Comparison of ENCODE assay signal across 13 cellular contexts in genomic region chr1:71834570-71835441, GRCh38.
DNase-seq lines count a peak whose midpoint lies in the region; ATAC-seq and TF ChIP-seq lines count a peak whose summit lies in the region.
"Had no signal": no experiment of that assay in that cellular context is flagged by ENCODE, and none has a peak within 500 bp of the region (broad histone marks: within the 10 kb centered on the region; RNA-seq: fewer than 3 reads in every experiment).

No MANE protein-coding gene starts in this region.

- H3K9me2 ChIP-seq in GM23338 (ENCODE audit: insufficient read depth), result no peaks in the 10 kb centered on the region

- no peaks in the 10 kb centered on the region for H3K79me2 ChIP-seq in GM23338 (replicated peaks; ENCODE audit: insufficient read depth)
- no peaks in the 10 kb centered on the region for H3K79me2 ChIP-seq in OCI-LY3 (ENCODE audit: low read length)

- peak overlapping the region; percentile 24; the same call in 1 of the 2 replicates for H3K27ac Mint-ChIP-seq in GM23338
- no peak overlapping the region for H3K27ac Mint-ChIP-seq in stimulated activated naive B cell treated with anti-CD40 and anti-IgM and Interleukin-4, amounts not matched to agents 10 μg/mL and 1 μg/mL and 100 μg/mL, for 72 hours
- H3K27ac Mint-ChIP-seq: CD4-positive, CD25-positive, alpha-beta regulatory T cell had no signal

- H3K27me3 Mint-ChIP-seq in GM23338 (ENCODE audit: insufficient read depth, low read depth, poor library complexity), result no peaks in the 10 kb centered on the region
- H3K27me3 Mint-ChIP-seq in stimulated activated naive B cell treated with anti-CD40 and anti-IgM and Interleukin-4, amounts not matched to agents 10 μg/mL and 1 μg/mL and 100 μg/mL, for 72 hours, result no peaks in the 10 kb centered on the region
- H3K27me3 Mint-ChIP-seq: CD4-positive, CD25-positive, alpha-beta regulatory T cell had no signal

- H3K36me3 ChIP-seq in GM23338 (ENCODE audit: insufficient read depth) (no peaks in the 10 kb centered on the region), OCI-LY3 (replicated peaks; ENCODE audit: low read depth, low read length) (no peaks in the 10 kb centered on the region), left ventricle myocardium inferior (no peaks in the 10 kb centered on the region)

- H3K9ac ChIP-seq in OCI-LY3 (ENCODE audit: low read length), result no peak overlapping the region

- no peak for TF ChIP-seq CTCF in GM23338 (conservative IDR thresholded peaks at IDR 0.05; ENCODE audit: low read depth in 2 of 2)
- TF ChIP-seq CTCF in OCI-LY3 (IDR thresholded peaks at IDR 0.05; ENCODE audit: low read depth, low read length), result no peak
- no peak for TF ChIP-seq CTCF in left ventricle myocardium inferior (IDR thresholded peaks at IDR 0.05; ENCODE audit: borderline replicate concordance)

- no peak overlapping the region for H3K27ac ChIP-seq in GM23338 (ENCODE audit: low read depth)
- peak overlapping the region; percentile 31 for H3K27ac ChIP-seq in OCI-LY3 (ENCODE audit: low read length)
- peak overlapping the region; percentile 54 for H3K27ac ChIP-seq in left ventricle myocardium inferior (replicated peaks)
- H3K27ac ChIP-seq: SK-N-MC had no signal

- H3K9me3 Mint-ChIP-seq in GM23338, result no peaks in the 10 kb centered on the region
- no peaks in the 10 kb centered on the region for H3K9me3 Mint-ChIP-seq in stimulated activated naive B cell treated with anti-CD40 and anti-IgM and Interleukin-4, amounts not matched to agents 10 μg/mL and 1 μg/mL and 100 μg/mL, for 72 hours

- H2AFZ ChIP-seq in GM23338 (no peak overlapping the region), OCI-LY3 (ENCODE audit: low read depth, low read length) (no peak overlapping the region)

- DNase-seq in GM23338 (ENCODE audit: low spot score) (no peak), left ventricle myocardium inferior (no peak), NCI-H345 treated with DMSO at 0.1 percent for 48 hours (lab: John Stamatoyannopoulos, UW; ENCODE audit: unreplicated experiment) (no peak)
- DNase-seq in stimulated activated naive B cell treated with anti-CD40 and anti-IgM and Interleukin-4, amounts not matched to agents 10 μg/mL and 1 μg/mL and 100 μg/mL, for 72 hours, result no peak
- DNase-seq: activated CD4-positive, alpha-beta T cell treated with anti-CD3 and anti-CD28 coated beads for 1 hour; CD4-positive, CD25-positive, alpha-beta regulatory T cell; HCEC 1CT; Kasumi-1 had no signal

- peaks cover 31% of the 10 kb centered on the region for H3K4me1 ChIP-seq in GM23338 (ENCODE audit: insufficient read depth)
- peaks cover 26% of the 10 kb centered on the region for H3K4me1 ChIP-seq in OCI-LY3 (ENCODE audit: low read length)
- H3K4me1 ChIP-seq in left ventricle myocardium inferior, result peaks cover 31% of the 10 kb centered on the region

- H3K4me3 Mint-ChIP-seq in GM23338, result no peak overlapping the region
- no peak overlapping the region for H3K4me3 Mint-ChIP-seq in stimulated activated naive B cell treated with anti-CD40 and anti-IgM and Interleukin-4, amounts not matched to agents 10 μg/mL and 1 μg/mL and 100 μg/mL, for 72 hours
- H3K4me3 Mint-ChIP-seq: CD4-positive, CD25-positive, alpha-beta regulatory T cell had no signal

- H3K4me2 ChIP-seq in GM23338 (no peak overlapping the region), OCI-LY3 (ENCODE audit: low read length) (peak overlapping the region; percentile 29)

- H3K4me1 Mint-ChIP-seq in GM23338, result peaks cover 34% of the 10 kb centered on the region
- H3K4me1 Mint-ChIP-seq in stimulated activated naive B cell treated with anti-CD40 and anti-IgM and Interleukin-4, amounts not matched to agents 10 μg/mL and 1 μg/mL and 100 μg/mL, for 72 hours, result peaks cover 2 to 9% of the 10 kb centered on the region in 2 donors
- H3K4me1 Mint-ChIP-seq: CD4-positive, CD25-positive, alpha-beta regulatory T cell had no signal

- H3K36me3 Mint-ChIP-seq in GM23338 (ENCODE audit: low read depth), result no peaks in the 10 kb centered on the region
- no peaks in the 10 kb centered on the region for H3K36me3 Mint-ChIP-seq in stimulated activated naive B cell treated with anti-CD40 and anti-IgM and Interleukin-4, amounts not matched to agents 10 μg/mL and 1 μg/mL and 100 μg/mL, for 72 hours
- H3K36me3 Mint-ChIP-seq: CD4-positive, CD25-positive, alpha-beta regulatory T cell had no signal

- H3K9me3 ChIP-seq in OCI-LY3 (ENCODE audit: insufficient read depth, low read length) (no peaks in the 10 kb centered on the region), left ventricle myocardium inferior (replicated peaks) (no peaks in the 10 kb centered on the region)

- H4K20me1 ChIP-seq in GM23338 (replicated peaks; ENCODE audit: insufficient read depth), result no peaks in the 10 kb centered on the region
- no peaks in the 10 kb centered on the region for H4K20me1 ChIP-seq in OCI-LY3 (ENCODE audit: insufficient read depth, low read length)

- intact Hi-C loops in left ventricle myocardium inferior (cut with micrococcal nuclease), result no loop called here

- H3K4me3 ChIP-seq in GM23338, result no peak overlapping the region
- H3K4me3 ChIP-seq in OCI-LY3 (ENCODE audit: low read length), result no peak overlapping the region
- H3K4me3 ChIP-seq in left ventricle myocardium inferior, result no peak overlapping the region
- H3K4me3 ChIP-seq: SK-N-MC had no signal

- peak; percentile 3 for ATAC-seq in GM18517 (IDR thresholded peaks at IDR 0.05; ENCODE audit: unreplicated experiment)
- ATAC-seq in GM23338, result no peak
- no peak for ATAC-seq in HG03439 (IDR thresholded peaks at IDR 0.05; ENCODE audit: unreplicated experiment)
- ATAC-seq in GM21381 (IDR thresholded peaks at IDR 0.05; ENCODE audit: unreplicated experiment), result no peak
- no peak for ATAC-seq in stimulated activated naive B cell treated with anti-CD40 and anti-IgM and Interleukin-4, amounts not matched to agents 10 μg/mL and 1 μg/mL and 100 μg/mL, for 72 hours (replicated peaks)

- H3F3A ChIP-seq in GM23338 (replicated peaks; ENCODE audit: low read depth), result no peaks in the 10 kb centered on the region

- H3K27me3 ChIP-seq in GM23338 (ENCODE audit: insufficient read depth), result no peaks in the 10 kb centered on the region
- H3K27me3 ChIP-seq in OCI-LY3 (ENCODE audit: low read depth, low read length), result no peaks in the 10 kb centered on the region
- H3K27me3 ChIP-seq in left ventricle myocardium inferior (ENCODE audit: low read depth), result no peaks in the 10 kb centered on the region

TF ChIP-seq in GM23338, 12 proteins besides CTCF, POLR2A, EP300 and RAD21:
- TF ChIP-seq STAT1 (IDR thresholded peaks at IDR 0.05; ENCODE audit: unreplicated experiment), result no peak
- TF ChIP-seq NANOG (IDR thresholded peaks at IDR 0.05; ENCODE audit: borderline replicate concordance), result no peak
- no peak for TF ChIP-seq CREB1 (CRISPR knock-in tag; IDR thresholded peaks at IDR 0.05; ENCODE audit: low read depth)
- TF ChIP-seq, protein P1, sequence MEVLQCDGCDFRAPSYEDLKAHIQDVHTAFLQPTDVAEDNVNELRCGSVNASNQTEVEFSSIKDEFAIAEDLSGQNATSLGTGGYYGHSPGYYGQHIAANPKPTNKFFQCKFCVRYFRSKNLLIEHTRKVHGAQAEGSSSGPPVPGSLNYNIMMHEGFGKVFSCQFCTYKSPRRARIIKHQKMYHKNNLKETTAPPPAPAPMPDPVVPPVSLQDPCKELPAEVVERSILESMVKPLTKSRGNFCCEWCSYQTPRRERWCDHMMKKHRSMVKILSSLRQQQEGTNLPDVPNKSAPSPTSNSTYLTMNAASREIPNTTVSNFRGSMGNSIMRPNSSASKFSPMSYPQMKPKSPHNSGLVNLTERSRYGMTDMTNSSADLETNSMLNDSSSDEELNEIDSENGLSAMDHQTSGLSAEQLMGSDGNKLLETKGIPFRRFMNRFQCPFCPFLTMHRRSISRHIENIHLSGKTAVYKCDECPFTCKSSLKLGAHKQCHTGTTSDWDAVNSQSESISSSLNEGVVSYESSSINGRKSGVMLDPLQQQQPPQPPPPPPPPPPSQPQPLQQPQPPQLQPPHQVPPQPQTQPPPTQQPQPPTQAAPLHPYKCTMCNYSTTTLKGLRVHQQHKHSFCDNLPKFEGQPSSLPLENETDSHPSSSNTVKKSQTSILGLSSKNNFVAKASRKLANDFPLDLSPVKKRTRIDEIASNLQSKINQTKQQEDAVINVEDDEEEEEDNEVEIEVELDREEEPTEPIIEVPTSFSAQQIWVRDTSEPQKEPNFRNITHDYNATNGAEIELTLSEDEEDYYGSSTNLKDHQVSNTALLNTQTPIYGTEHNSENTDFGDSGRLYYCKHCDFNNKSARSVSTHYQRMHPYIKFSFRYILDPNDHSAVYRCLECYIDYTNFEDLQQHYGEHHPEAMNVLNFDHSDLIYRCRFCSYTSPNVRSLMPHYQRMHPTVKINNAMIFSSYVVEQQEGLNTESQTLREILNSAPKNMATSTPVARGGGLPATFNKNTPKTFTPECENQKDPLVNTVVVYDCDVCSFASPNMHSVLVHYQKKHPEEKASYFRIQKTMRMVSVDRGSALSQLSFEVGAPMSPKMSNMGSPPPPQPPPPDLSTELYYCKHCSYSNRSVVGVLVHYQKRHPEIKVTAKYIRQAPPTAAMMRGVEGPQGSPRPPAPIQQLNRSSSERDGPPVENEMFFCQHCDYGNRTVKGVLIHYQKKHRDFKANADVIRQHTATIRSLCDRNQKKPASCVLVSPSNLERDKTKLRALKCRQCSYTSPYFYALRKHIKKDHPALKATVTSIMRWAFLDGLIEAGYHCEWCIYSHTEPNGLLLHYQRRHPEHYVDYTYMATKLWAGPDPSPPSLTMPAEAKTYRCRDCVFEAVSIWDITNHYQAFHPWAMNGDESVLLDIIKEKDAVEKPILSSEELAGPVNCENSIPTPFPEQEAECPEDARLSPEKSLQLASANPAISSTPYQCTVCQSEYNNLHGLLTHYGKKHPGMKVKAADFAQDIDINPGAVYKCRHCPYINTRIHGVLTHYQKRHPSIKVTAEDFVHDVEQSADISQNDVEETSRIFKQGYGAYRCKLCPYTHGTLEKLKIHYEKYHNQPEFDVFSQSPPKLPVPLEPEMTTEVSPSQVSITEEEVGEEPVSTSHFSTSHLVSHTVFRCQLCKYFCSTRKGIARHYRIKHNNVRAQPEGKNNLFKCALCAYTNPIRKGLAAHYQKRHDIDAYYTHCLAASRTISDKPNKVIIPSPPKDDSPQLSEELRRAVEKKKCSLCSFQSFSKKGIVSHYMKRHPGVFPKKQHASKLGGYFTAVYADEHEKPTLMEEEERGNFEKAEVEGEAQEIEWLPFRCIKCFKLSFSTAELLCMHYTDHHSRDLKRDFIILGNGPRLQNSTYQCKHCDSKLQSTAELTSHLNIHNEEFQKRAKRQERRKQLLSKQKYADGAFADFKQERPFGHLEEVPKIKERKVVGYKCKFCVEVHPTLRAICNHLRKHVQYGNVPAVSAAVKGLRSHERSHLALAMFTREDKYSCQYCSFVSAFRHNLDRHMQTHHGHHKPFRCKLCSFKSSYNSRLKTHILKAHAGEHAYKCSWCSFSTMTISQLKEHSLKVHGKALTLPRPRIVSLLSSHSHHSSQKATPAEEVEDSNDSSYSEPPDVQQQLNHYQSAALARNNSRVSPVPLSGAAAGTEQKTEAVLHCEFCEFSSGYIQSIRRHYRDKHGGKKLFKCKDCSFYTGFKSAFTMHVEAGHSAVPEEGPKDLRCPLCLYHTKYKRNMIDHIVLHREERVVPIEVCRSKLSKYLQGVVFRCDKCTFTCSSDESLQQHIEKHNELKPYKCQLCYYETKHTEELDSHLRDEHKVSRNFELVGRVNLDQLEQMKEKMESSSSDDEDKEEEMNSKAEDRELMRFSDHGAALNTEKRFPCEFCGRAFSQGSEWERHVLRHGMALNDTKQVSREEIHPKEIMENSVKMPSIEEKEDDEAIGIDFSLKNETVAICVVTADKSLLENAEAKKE (CRISPR knock-in tag; IDR thresholded peaks at IDR 0.05), result no peak
